ENCODE assay signal across 7 cellular contexts in genomic region chr2:200052627-200053026, GRCh38.
"Had no signal": no experiment of that assay in that cellular context is flagged by ENCODE, and none has a peak within 500 bp of the region (broad histone marks: within the 10 kb centered on the region; RNA-seq: fewer than 3 reads in every experiment).

No MANE protein-coding gene starts in this region.

- FAIRE-seq: K562 had no signal

- DNase-seq: H9, HCEC 1CT, IMR-90, KG1 had no signal

- H3K4me3 ChIP-seq: GM23338, K562 had no signal

- ATAC-seq: GM23338, K562 had no signal

- H3K27ac Mint-ChIP-seq: GM23338, H9 had no signal

- H3K4me3 Mint-ChIP-seq: GM23338, H9 had no signal

- H3K27ac ChIP-seq: HL-60 had no signal

- H3K4me2 ChIP-seq: GM23338 had no signal

- H3K4me1 Mint-ChIP-seq: GM23338 had no signal
